Comparison of ENCODE assay signal across 21 cellular contexts in the genomic region with DNA sequence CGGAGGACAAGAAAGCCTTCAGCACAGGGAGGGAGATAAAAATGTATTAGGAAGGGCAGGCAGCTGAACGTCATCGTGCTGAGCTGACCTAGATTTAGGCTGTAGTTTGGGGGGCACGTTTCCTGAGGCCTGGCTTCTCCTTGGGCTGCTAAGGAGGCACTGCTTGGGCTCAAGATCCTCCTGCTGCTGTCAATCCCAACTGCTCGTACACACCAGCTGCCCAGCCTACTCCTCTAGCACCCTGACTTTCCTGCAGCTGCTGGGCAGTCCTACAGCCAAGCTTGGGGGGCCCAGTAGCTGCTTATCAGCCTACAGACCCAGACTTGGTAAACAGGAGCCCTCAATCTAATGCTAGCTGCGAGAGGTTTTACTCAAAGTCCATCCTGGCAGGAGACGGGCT.
"Had no signal": no experiment of that assay in that cellular context is flagged by ENCODE, and none has a peak within 500 bp of the region (broad histone marks: within the 10 kb centered on the region; RNA-seq: fewer than 3 reads in every experiment).

No MANE protein-coding gene starts in this region.

- DNase-seq: activated CD8-positive, alpha-beta memory T cell treated with anti-CD3 and anti-CD28 coated beads, Interleukin-2, amount 50 U/mL, for 4 hours; activated gamma-delta T cell; activated T-cell treated with anti-CD3 and anti-CD28 coated beads, Interleukin-2, amount 50 U/mL, for 4 hours; amygdala; effector CD8-positive, alpha-beta T cell; heart right ventricle; left cardiac atrium; mesenchymal stem cell; mucosa of descending colon; naive thymus-derived CD4-positive, alpha-beta T cell; retina; stimulated activated CD4-positive, alpha-beta T cell treated with anti-CD3 and anti-CD28 coated beads, Interleukin-12 subunit alpha, Interleukin-12 subunit beta, amount 100 ng/mL, for 4 hours; stimulated activated CD4-positive, alpha-beta T cell treated with anti-CD3 and anti-CD28 coated beads, Interleukin-1b, Interleukin-23, amount 100 ng/mL, for 48 hours; stimulated activated naive CD8-positive, alpha-beta T cell treated with anti-CD3 and anti-CD28 coated beads, Interleukin-15, amount 100 ng/mL, for 72 hours; transverse colon; uterus had no signal

- H3K4me3 Mint-ChIP-seq: activated T-cell treated with anti-CD3 and anti-CD28 coated beads, Interleukin-2, amount 50 U/mL, for 4 hours; dendritic cell treated with granulocyte-macrophage colony-stimulating factor and Interleukin-4, amounts not matched to agents 40 ng/mL and 50 ng/mL, for 4 days; naive thymus-derived CD4-positive, alpha-beta T cell; stimulated activated naive CD8-positive, alpha-beta T cell treated with anti-CD3 and anti-CD28 coated beads, Interleukin-15, amount 100 ng/mL, for 72 hours had no signal

- H3K9me3 ChIP-seq: esophagus muscularis mucosa, heart right ventricle, mucosa of descending colon, suprapubic skin, transverse colon, uterus had no signal

- ATAC-seq: activated naive CD4-positive, alpha-beta T cell treated with anti-CD3 and anti-CD28 coated beads, Interleukin-2, amount 50 U/mL, for 72 hours; activated T-cell treated with anti-CD3 and anti-CD28 coated beads, Interleukin-2, amount 50 U/mL, for 4 hours; left cardiac atrium; mucosa of descending colon; naive thymus-derived CD4-positive, alpha-beta T cell; stimulated activated naive CD8-positive, alpha-beta T cell treated with anti-CD3 and anti-CD28 coated beads, Interleukin-15, amount 100 ng/mL, for 72 hours had no signal

- H3K27me3 ChIP-seq: cardiac muscle cell, esophagus muscularis mucosa, suprapubic skin, transverse colon, uterus had no signal

- H3K4me3 ChIP-seq: cardiac muscle cell, esophagus muscularis mucosa, heart right ventricle, mucosa of descending colon, suprapubic skin, transverse colon, uterus had no signal

- H3K27ac Mint-ChIP-seq: dendritic cell treated with granulocyte-macrophage colony-stimulating factor and Interleukin-4, amounts not matched to agents 40 ng/mL and 50 ng/mL, for 4 days had no signal

- H3K9me3 Mint-ChIP-seq: activated T-cell treated with anti-CD3 and anti-CD28 coated beads, Interleukin-2, amount 50 U/mL, for 4 hours; dendritic cell treated with granulocyte-macrophage colony-stimulating factor and Interleukin-4, amounts not matched to agents 40 ng/mL and 50 ng/mL, for 4 days had no signal

- H3K27me3 Mint-ChIP-seq: dendritic cell treated with granulocyte-macrophage colony-stimulating factor and Interleukin-4, amounts not matched to agents 40 ng/mL and 50 ng/mL, for 4 days; naive thymus-derived CD4-positive, alpha-beta T cell; stimulated activated naive CD8-positive, alpha-beta T cell treated with anti-CD3 and anti-CD28 coated beads, Interleukin-15, amount 100 ng/mL, for 72 hours had no signal

- H3K36me3 ChIP-seq: cardiac muscle cell, transverse colon, uterus had no signal

- H3K27ac ChIP-seq: cardiac muscle cell, esophagus muscularis mucosa, heart right ventricle, suprapubic skin, transverse colon, uterus had no signal
